7 cellular contexts compared by ENCODE assay signal in the genomic region with DNA sequence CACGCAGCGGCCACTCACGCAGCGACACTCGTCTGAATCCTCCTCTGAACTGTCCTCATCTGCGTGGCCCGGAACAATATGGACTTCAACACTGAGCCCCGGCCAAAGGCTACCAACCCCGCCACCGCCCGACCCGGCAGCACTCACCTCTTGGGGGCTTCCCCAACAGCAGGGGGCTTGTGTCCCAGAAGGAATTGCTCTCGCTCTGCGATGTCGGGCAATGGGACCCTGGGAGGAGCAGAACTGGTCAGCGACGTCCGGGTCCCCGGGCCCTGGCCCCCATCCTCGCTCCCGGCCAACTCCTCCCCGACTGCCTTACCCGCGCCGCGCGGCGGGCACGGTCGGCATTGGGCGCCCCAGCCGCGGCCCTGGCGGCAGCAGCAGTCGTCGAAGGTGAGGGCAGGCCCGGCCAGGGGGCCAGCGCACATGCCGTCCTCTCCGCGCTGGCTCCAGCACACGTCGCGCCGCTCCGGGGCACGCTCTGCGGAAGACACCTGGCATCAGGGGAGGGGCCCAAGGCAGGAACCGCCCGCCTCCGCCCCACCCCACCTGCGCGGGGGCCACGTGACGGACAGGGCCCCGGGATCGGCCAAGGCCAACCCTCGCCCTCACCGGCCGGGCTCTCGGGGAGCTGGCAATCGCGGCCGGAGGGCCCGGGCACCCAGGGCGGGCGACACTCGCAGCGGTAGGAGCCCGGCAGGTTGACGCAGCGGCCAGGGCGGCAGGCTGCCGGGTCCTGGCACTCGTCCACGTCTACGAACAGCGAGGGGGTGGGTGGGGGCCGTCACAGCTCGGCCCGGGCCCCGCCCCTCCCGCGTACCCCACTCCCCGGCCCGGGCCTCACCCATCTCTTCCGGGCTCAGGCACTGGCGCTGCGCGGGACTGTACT. TPM values are rescaled to one million over a fixed set of nuclear protein-coding genes. Genes with fewer than 3 reads are reported as not detected.
A peak's percentile ranks its signal among the peaks of the same experiment; 100 is the strongest.
DNase-seq lines count a peak whose midpoint lies in the region; ATAC-seq, FAIRE-seq and TF ChIP-seq lines count a peak whose summit lies in the region.
"Had no signal": no experiment of that assay in that cellular context is flagged by ENCODE, and none has a peak within 500 bp of the region (broad histone marks: within the 10 kb centered on the region; RNA-seq: fewer than 3 reads in every experiment).

No MANE protein-coding gene starts in this region.

- DNase-seq in GM19238 (ENCODE audit: insufficient read length, low spot score), result peak; percentile 85
- DNase-seq in bronchial epithelial cell (ENCODE audit: low read depth), result peak; percentile 37
- DNase-seq in omental fat pad (ENCODE audit: low spot score), result no peak
- no peak for DNase-seq in D341Med (ENCODE audit: low spot score)
- DNase-seq in NCI-H146 (lab: John Stamatoyannopoulos, UW), result no peak

- peaks cover 13% of the 10 kb centered on the region for H3K36me3 ChIP-seq in bronchial epithelial cell (ENCODE audit: control insufficient read depth, insufficient read depth, low read length)

- H3K27me3 ChIP-seq in bronchial epithelial cell (ENCODE audit: control insufficient read depth, insufficient read depth, low read length), result no peaks in the 10 kb centered on the region

- no peak for FAIRE-seq in bronchial epithelial cell (lab: Jason Lieb, UNC)
- FAIRE-seq: colon had no signal

- ATAC-seq in HG03442 (IDR thresholded peaks at IDR 0.05; ENCODE audit: unreplicated experiment) (peak; percentile 40), omental fat pad (ENCODE audit: low FRiP score) (peak; percentile 8)

- TF ChIP-seq CTCF in bronchial epithelial cell (IDR thresholded peaks at IDR 0.05; ENCODE audit: insufficient read depth, low read length, severe bottlenecking) (no peak), omental fat pad (IDR thresholded peaks at IDR 0.05) (no peak)

- H3K4me3 ChIP-seq in bronchial epithelial cell (ENCODE audit: low read depth, low read length), result peak overlapping the region; percentile 65

RNA-seq across cellular contexts. Expression of a gene that starts 14.8 kb away (rescaled TPM):
- total RNA-seq in bronchial epithelial cell (49.5 and 64.5 TPM in 2 replicates), omental fat pad (100 to 1,000 TPM in 1 of 4 donors, 10 to 100 TPM in 3; 75.4 to 105 (median 88.8) TPM)

RNA-seq across cellular contexts. Expression of a gene that starts 18.5 kb away (rescaled TPM):
- 22.5 and 35.0 TPM in 2 replicates for total RNA-seq in bronchial epithelial cell
- total RNA-seq in omental fat pad, result 10 to 100 TPM; 67.3 to 84.8 (median 76.5) TPM

RNA-seq across cellular contexts. Expression of a gene that starts 30.6 kb away (rescaled TPM):
- 30.3 and 43.4 TPM in 2 replicates for total RNA-seq in bronchial epithelial cell
- total RNA-seq in omental fat pad, result 10 to 100 TPM; 41.1 to 56.1 (median 50.1) TPM

RNA-seq across cellular contexts. Expression of a gene that starts 32.7 kb away (rescaled TPM):
- total RNA-seq in bronchial epithelial cell, result 10.6 and 10.8 TPM in 2 replicates
- total RNA-seq in omental fat pad, result 10 to 100 TPM; 29.1 to 37.4 (median 33.1) TPM

RNA-seq across cellular contexts. Expression of a gene that starts 36.2 kb away (rescaled TPM):
- 31.6 and 62.0 TPM in 2 replicates for total RNA-seq in bronchial epithelial cell
- 100 to 1,000 TPM in 1 of 4 donors, 10 to 100 TPM in 3; 21.2 to 125 (median 65.6) TPM for total RNA-seq in omental fat pad

Comparison
In these comparisons a context has a peak if more than half of its experiments do, and no peak if none do; other contexts are left out.
1. DNase-seq: peak in GM19238 (single experiment) and bronchial epithelial cell (single experiment); none in omental fat pad (single experiment), D341Med (single experiment) and NCI-H146 (single experiment).